Comparison of ENCODE assay signal across 36 cellular contexts in genomic region chr6:159190460-159190859, GRCh38. TPM values are rescaled to one million over a fixed set of nuclear protein-coding genes. Genes with fewer than 3 reads are reported as not detected.
"Had no signal": no experiment of that assay in that cellular context is flagged by ENCODE, and none has a peak within 500 bp of the region (broad histone marks: within the 10 kb centered on the region; RNA-seq: fewer than 3 reads in every experiment).

No MANE protein-coding gene starts in this region.

- H2AFZ ChIP-seq: hepatocyte had no signal

- H3K36me3 ChIP-seq: adrenal gland, colonic mucosa, esophagus squamous epithelium, gastroesophageal sphincter, heart right ventricle had no signal

- H3K9me3 ChIP-seq: colonic mucosa had no signal

- DNase-seq: activated CD4-positive, alpha-beta memory T cell treated with anti-CD3 and anti-CD28 coated beads for 36 hours; activated CD4-positive, alpha-beta T cell treated with anti-CD3 and anti-CD28 coated beads for 36 hours; activated CD4-positive, alpha-beta T cell treated with anti-CD3 and anti-CD28 coated beads, Interleukin-2, amount 10 ng/mL, durations not matched to agents 24 days and 14 days; activated CD4-positive, CD25-positive, alpha-beta regulatory T cell; activated CD4-positive, CD25-positive, alpha-beta regulatory T cell treated with anti-CD3 and anti-CD28 coated beads, Interleukin-2, amount 50 U/mL, for 72 hours; activated CD8-positive, alpha-beta memory T cell treated with anti-CD3 and anti-CD28 coated beads, Interleukin-2, amount 10 ng/mL, durations not matched to agents 7 days and 5 days; activated CD8-positive, alpha-beta memory T cell treated with anti-CD3 and anti-CD28 coated beads, Interleukin-2, amount 50 U/mL, for 4 hours; activated CD8-positive, alpha-beta T cell treated with anti-CD3 and anti-CD28 coated beads, Interleukin-2, amount 10 ng/mL, durations not matched to agents 7 days and 5 days; activated effector memory CD4-positive, alpha-beta T cell treated with anti-CD3 and anti-CD28 coated beads, Interleukin-2, amount 50 U/mL, for 16 hours; activated naive CD4-positive, alpha-beta T cell treated with anti-CD3 and anti-CD28 coated beads for 36 hours; activated naive CD8-positive, alpha-beta T cell treated with anti-CD3 and anti-CD28 coated beads for 36 hours; activated naive CD8-positive, alpha-beta T cell treated with anti-CD3 and anti-CD28 coated beads, Interleukin-2, amount 50 U/mL, for 24 hours; activated T-cell treated with anti-CD3 and anti-CD28 coated beads, Interleukin-2, amount 50 U/mL, for 1 hour; activated T-cell treated with anti-CD3 and anti-CD28 coated beads, Interleukin-2, amount 50 U/mL, for 48 hours; adrenal gland; amygdala; aorta; body of pancreas; central memory CD4-positive, alpha-beta T cell; cerebellar nuclear complex; colonic mucosa; effector CD8-positive, alpha-beta T cell; esophagus squamous epithelium; foreskin melanocyte; heart right ventricle; T1000 had no signal

- H3K27ac ChIP-seq: adrenal gland, body of pancreas, colonic mucosa, epithelial cell of prostate, esophagus squamous epithelium, gastroesophageal sphincter, heart right ventricle, hepatocyte had no signal

- H3K27me3 ChIP-seq: adrenal gland, body of pancreas, colonic mucosa, gastroesophageal sphincter, hepatocyte had no signal

- H3K9me3 Mint-ChIP-seq: activated CD4-positive, alpha-beta T cell treated with anti-CD3 and anti-CD28 coated beads, Interleukin-2, amount 10 ng/mL, durations not matched to agents 24 days and 14 days; activated naive CD4-positive, alpha-beta T cell treated with anti-CD3 and anti-CD28 coated beads, Interleukin-2, amount 50 U/mL, for 24 hours; activated naive CD8-positive, alpha-beta T cell treated with anti-CD3 and anti-CD28 coated beads for 36 hours; activated T-helper 2 cell treated with anti-CD3 and anti-CD28 coated beads, Interferon-gamma antibody, Interleukin-2, Interleukin-4, amounts not matched to agents 10 μg/mL and 5 μg/mL and 100 μg/mL, durations not matched to agents 14 hours and 24 hours and 36 hours; T-helper 2 cell treated with Interferon-gamma antibody and Interleukin-4, amounts not matched to agents 5 μg/mL and 100 μg/mL, for 36 hours had no signal

- H3K4me1 ChIP-seq: adrenal gland, body of pancreas, colonic mucosa, esophagus squamous epithelium, heart right ventricle had no signal

- H3K4me1 Mint-ChIP-seq: activated CD4-positive, alpha-beta T cell treated with anti-CD3 and anti-CD28 coated beads for 36 hours; activated naive CD4-positive, alpha-beta T cell treated with anti-CD3 and anti-CD28 coated beads, Interleukin-2, amount 50 U/mL, for 24 hours; activated naive CD8-positive, alpha-beta T cell treated with anti-CD3 and anti-CD28 coated beads for 36 hours; activated naive CD8-positive, alpha-beta T cell treated with anti-CD3 and anti-CD28 coated beads, Interleukin-2, amount 50 U/mL, for 24 hours had no signal

- H3K4me3 ChIP-seq: adrenal gland, body of pancreas, colonic mucosa, esophagus squamous epithelium, gastroesophageal sphincter, heart right ventricle, hepatocyte had no signal

- H3K4me2 ChIP-seq: hepatocyte had no signal

- ATAC-seq: activated CD4-positive, alpha-beta T cell treated with anti-CD3 and anti-CD28 coated beads for 36 hours; activated CD8-positive, alpha-beta memory T cell treated with anti-CD3 and anti-CD28 coated beads, Interleukin-2, amount 10 ng/mL, durations not matched to agents 7 days and 5 days; activated CD8-positive, alpha-beta T cell treated with anti-CD3 and anti-CD28 coated beads, Interleukin-2, amount 10 ng/mL, durations not matched to agents 7 days and 5 days; activated naive CD8-positive, alpha-beta T cell treated with anti-CD3 and anti-CD28 coated beads, Interleukin-2, amount 50 U/mL, for 24 hours; body of pancreas; gastroesophageal sphincter; heart right ventricle had no signal

- H3K4me3 Mint-ChIP-seq: activated CD4-positive, alpha-beta memory T cell treated with anti-CD3 and anti-CD28 coated beads for 36 hours; activated CD4-positive, alpha-beta T cell treated with anti-CD3 and anti-CD28 coated beads for 36 hours; activated CD4-positive, alpha-beta T cell treated with anti-CD3 and anti-CD28 coated beads, Interleukin-2, amount 10 ng/mL, durations not matched to agents 24 days and 14 days; activated CD8-positive, alpha-beta memory T cell treated with anti-CD3 and anti-CD28 coated beads, Interleukin-2, amount 10 ng/mL, durations not matched to agents 7 days and 5 days; activated CD8-positive, alpha-beta T cell treated with anti-CD3 and anti-CD28 coated beads, Interleukin-2, amount 10 ng/mL, durations not matched to agents 7 days and 5 days; activated naive CD4-positive, alpha-beta T cell treated with anti-CD3 and anti-CD28 coated beads for 36 hours; activated naive CD4-positive, alpha-beta T cell treated with anti-CD3 and anti-CD28 coated beads, Interleukin-2, amount 50 U/mL, for 24 hours; activated naive CD8-positive, alpha-beta T cell treated with anti-CD3 and anti-CD28 coated beads for 36 hours; activated naive CD8-positive, alpha-beta T cell treated with anti-CD3 and anti-CD28 coated beads, Interleukin-2, amount 50 U/mL, for 24 hours; activated T-helper 1 cell treated with anti-CD3 and anti-CD28 coated beads, Interleukin-12 subunit alpha, Interleukin-12 subunit beta, Interleukin-2, Interleukin-4 antibody, amounts not matched to agents 30 ng/mL and 10 ng/mL and 1 ng/mL, durations not matched to agents 14 hours and 24 hours and 36 hours; T-helper 2 cell treated with Interferon-gamma antibody and Interleukin-4, amounts not matched to agents 5 μg/mL and 100 μg/mL, for 36 hours had no signal

- H3K27ac Mint-ChIP-seq: activated CD4-positive, alpha-beta memory T cell treated with anti-CD3 and anti-CD28 coated beads for 36 hours; activated CD4-positive, alpha-beta T cell treated with anti-CD3 and anti-CD28 coated beads for 36 hours; activated CD4-positive, alpha-beta T cell treated with anti-CD3 and anti-CD28 coated beads, Interleukin-2, amount 10 ng/mL, durations not matched to agents 24 days and 14 days; activated CD8-positive, alpha-beta memory T cell treated with anti-CD3 and anti-CD28 coated beads, Interleukin-2, amount 10 ng/mL, durations not matched to agents 7 days and 5 days; activated CD8-positive, alpha-beta T cell treated with anti-CD3 and anti-CD28 coated beads, Interleukin-2, amount 10 ng/mL, durations not matched to agents 7 days and 5 days; activated naive CD4-positive, alpha-beta T cell treated with anti-CD3 and anti-CD28 coated beads for 36 hours; activated naive CD4-positive, alpha-beta T cell treated with anti-CD3 and anti-CD28 coated beads, Interleukin-2, amount 50 U/mL, for 24 hours; activated naive CD8-positive, alpha-beta T cell treated with anti-CD3 and anti-CD28 coated beads for 36 hours; activated naive CD8-positive, alpha-beta T cell treated with anti-CD3 and anti-CD28 coated beads, Interleukin-2, amount 50 U/mL, for 24 hours; activated T-helper 1 cell treated with anti-CD3 and anti-CD28 coated beads, Interleukin-12 subunit alpha, Interleukin-12 subunit beta, Interleukin-2, Interleukin-4 antibody, amounts not matched to agents 30 ng/mL and 10 ng/mL and 1 ng/mL, durations not matched to agents 14 hours and 24 hours and 36 hours; activated T-helper 2 cell treated with anti-CD3 and anti-CD28 coated beads, Interferon-gamma antibody, Interleukin-2, Interleukin-4, amounts not matched to agents 10 μg/mL and 5 μg/mL and 100 μg/mL, durations not matched to agents 14 hours and 24 hours and 36 hours; T-helper 2 cell treated with Interferon-gamma antibody and Interleukin-4, amounts not matched to agents 5 μg/mL and 100 μg/mL, for 36 hours had no signal

- H3K79me2 ChIP-seq: hepatocyte had no signal

RNA-seq across cellular contexts. Expression of gene FNDC1, which starts 21.3 kb away (rescaled TPM):
- total RNA-seq: activated CD4-positive, alpha-beta memory T cell treated with anti-CD3 and anti-CD28 coated beads for 36 hours; activated CD4-positive, alpha-beta T cell treated with anti-CD3 and anti-CD28 coated beads for 36 hours; activated CD4-positive, alpha-beta T cell treated with anti-CD3 and anti-CD28 coated beads, Interleukin-2, amount 10 ng/mL, durations not matched to agents 24 days and 14 days; activated CD8-positive, alpha-beta memory T cell treated with anti-CD3 and anti-CD28 coated beads for 36 hours; activated CD8-positive, alpha-beta memory T cell treated with anti-CD3 and anti-CD28 coated beads, Interleukin-2, amount 10 ng/mL, durations not matched to agents 7 days and 5 days; activated CD8-positive, alpha-beta T cell treated with anti-CD3 and anti-CD28 coated beads, Interleukin-2, amount 10 ng/mL, durations not matched to agents 7 days and 5 days; activated naive CD4-positive, alpha-beta T cell treated with anti-CD3 and anti-CD28 coated beads for 36 hours; activated T-helper 1 cell treated with anti-CD3 and anti-CD28 coated beads, Interleukin-12 subunit alpha, Interleukin-12 subunit beta, Interleukin-2, Interleukin-4 antibody, amounts not matched to agents 30 ng/mL and 10 ng/mL and 1 ng/mL, durations not matched to agents 14 hours and 24 hours and 36 hours; activated T-helper 2 cell treated with anti-CD3 and anti-CD28 coated beads, Interferon-gamma antibody, Interleukin-2, Interleukin-4, amounts not matched to agents 10 μg/mL and 5 μg/mL and 100 μg/mL, durations not matched to agents 14 hours and 24 hours and 36 hours; dermis microvascular lymphatic vessel endothelial cell had no signal
- polyA plus RNA-seq: endothelial cell of umbilical vein had no signal
